Comparison of ENCODE assay signal across 8 cellular contexts in genomic region chr11:129364143-129364654, GRCh38. TPM values are rescaled to one million over a fixed set of nuclear protein-coding genes. Genes with fewer than 3 reads are reported as not detected.
DNase-seq lines count a peak whose midpoint lies in the region; ATAC-seq and TF ChIP-seq lines count a peak whose summit lies in the region.

No MANE protein-coding gene starts in this region.

- H3K4me3 Mint-ChIP-seq in HFFc6: no peak overlapping the region

- DNase-seq in HFFc6 (peak; percentile 78), MV-4-11 (lab: John Stamatoyannopoulos, UW) (peak; percentile 77), SK-N-SH (peak; percentile 79), heart left ventricle (peak; percentile 65 to 86 (median 78)), renal cortical epithelial cell (ENCODE audit: low read depth) (peak; percentile 78), cortex of kidney (lab: John Stamatoyannopoulos, UW) (no peak)
- DNase-seq in activated naive CD4-positive, alpha-beta T cell treated with anti-CD3 and anti-CD28 coated beads, Interleukin-2, amount 50 U/mL, for 72 hours (ENCODE audit: low spot score in 2 of 2): peak; percentile 71 to 86

- intact Hi-C loops in heart left ventricle (cut with DNase I): loop anchor here in 9 of 10 donors (2.0 to 10.0 kb wide), 5 partner anchors 331 to 388 kb away; no protein-coding TSS in a partner anchor

- peak; percentile 100 for ATAC-seq in activated naive CD4-positive, alpha-beta T cell treated with anti-CD3 and anti-CD28 coated beads, Interleukin-2, amount 50 U/mL, for 72 hours
- ATAC-seq in heart left ventricle: peak; percentile 93 to 98 (median 96)

- TF ChIP-seq POLR2A in heart left ventricle (IDR thresholded peaks at IDR 0.05): no peak

- H3K36me3 ChIP-seq in SK-N-SH (replicated peaks in 1 of 2; ENCODE audit: control insufficient read depth in 1 of 2, insufficient read depth in 2 of 2, low read length in 1 of 2): no peaks in the 10 kb centered on the region
- no peaks in the 10 kb centered on the region for H3K36me3 ChIP-seq in heart left ventricle

- no peaks in the 10 kb centered on the region for H3K36me3 Mint-ChIP-seq in HFFc6 (ENCODE audit: low read depth)
- H3K36me3 Mint-ChIP-seq in activated naive CD4-positive, alpha-beta T cell treated with anti-CD3 and anti-CD28 coated beads, Interleukin-2, amount 50 U/mL, for 72 hours: no peaks in the 10 kb centered on the region

- no peak overlapping the region for H3K27ac ChIP-seq in SK-N-SH (ENCODE audit: low read depth in 2 of 2, low read length in 1 of 2)
- no peak overlapping the region for H3K27ac ChIP-seq in heart left ventricle

- POLR2A ChIA-PET in SK-N-SH (lab: Yijun Ruan, JAX): no interaction called here

- TF ChIP-seq EP300 in SK-N-SH (IDR thresholded peaks at IDR 0.05; ENCODE audit: borderline replicate concordance in 1 of 2, low read depth in 1 of 2, low read length in 1 of 2): no peak

- H4K20me1 ChIP-seq in SK-N-SH (ENCODE audit: insufficient read depth): no peaks in the 10 kb centered on the region

- H3K4me3 ChIP-seq in SK-N-SH (ENCODE audit: low read depth in 2 of 2, low read length in 1 of 2): peak overlapping the region in 1 of 2 experiments; percentile 28; a peak in 1 of 4 replicates
- H3K4me3 ChIP-seq in heart left ventricle: peak overlapping the region in 1 of 12 donors; percentile 16

- H3K27ac Mint-ChIP-seq in HFFc6: no peak overlapping the region
- no peak overlapping the region for H3K27ac Mint-ChIP-seq in activated naive CD4-positive, alpha-beta T cell treated with anti-CD3 and anti-CD28 coated beads, Interleukin-2, amount 50 U/mL, for 72 hours

- H3K9me3 ChIP-seq in SK-N-SH (no peaks in the 10 kb centered on the region), heart left ventricle (peaks cover 0 to 15% (median 7%) of the 10 kb centered on the region in 12 donors)

- peaks cover 19% of the 10 kb centered on the region for H3K27me3 Mint-ChIP-seq in HFFc6 (ENCODE audit: insufficient read depth)

- no peaks in the 10 kb centered on the region for H3K4me1 Mint-ChIP-seq in HFFc6 (ENCODE audit: low read depth)

- no peak overlapping the region for H3K4me2 ChIP-seq in SK-N-SH

- H3K9me2 ChIP-seq in SK-N-SH: no peaks in the 10 kb centered on the region

- CTCF ChIA-PET in SK-N-SH (lab: Yijun Ruan, JAX): interaction anchor here (0.5 to 2.4 kb wide), 29 partner anchors 9 to 1552 kb away, joined by 3 to 17 read pairs (median 3); partner anchors contain the start of genes BARX2 and SNX19

- peaks cover 43% of the 10 kb centered on the region for H3K27me3 ChIP-seq in SK-N-SH (ENCODE audit: insufficient read depth)
- peaks cover 0 to 75% (median 18%) of the 10 kb centered on the region in 9 donors for H3K27me3 ChIP-seq in heart left ventricle

- H2AFZ ChIP-seq in SK-N-SH (ENCODE audit: low read depth): peak overlapping the region; percentile 41; the same call in 1 of the 2 replicates

- peak; percentile 100 for TF ChIP-seq CTCF in GM12872 (IDR thresholded peaks at IDR 0.05; ENCODE audit: insufficient read depth, low read depth, low read length)
- peak; percentile 99 for TF ChIP-seq CTCF in HFFc6 (IDR thresholded peaks at IDR 0.05)
- peak; percentile 98 for TF ChIP-seq CTCF in SK-N-SH (IDR thresholded peaks at IDR 0.05)
- TF ChIP-seq CTCF in heart left ventricle (IDR thresholded peaks at IDR 0.05): peak; percentile 85 to 98 (median 94)

- no peaks in the 10 kb centered on the region for H3K79me2 ChIP-seq in SK-N-SH (ENCODE audit: insufficient read depth)

- no peak overlapping the region for H3K9ac ChIP-seq in SK-N-SH

- H3K4me1 ChIP-seq in SK-N-SH (ENCODE audit: control insufficient read depth in 1 of 2, insufficient read depth in 2 of 2, low read depth in 1 of 2, low read length in 1 of 2) (peaks cover 0 to 12% of the 10 kb centered on the region in 2 experiments; a peak in 2 of 4 replicates), heart left ventricle (peaks cover 0 to 6% (median 0%) of the 10 kb centered on the region in 12 donors)

- WGBS in SK-N-SH (ENCODE audit: low lambda C conversion rate): 0% methylated on average over 8 of the region's 19 CpGs
- 1 to 5% (median 1%) methylated on average over 7 to 19 of the region's 19 CpGs for WGBS in heart left ventricle, 4 donors

- no peaks in the 10 kb centered on the region for H3F3A ChIP-seq in SK-N-SH (replicated peaks; ENCODE audit: insufficient read depth)

- no peaks in the 10 kb centered on the region for H3K9me3 Mint-ChIP-seq in HFFc6
- peaks cover 0 to 5% of the 10 kb centered on the region in 2 donors for H3K9me3 Mint-ChIP-seq in activated naive CD4-positive, alpha-beta T cell treated with anti-CD3 and anti-CD28 coated beads, Interleukin-2, amount 50 U/mL, for 72 hours

- TF ChIP-seq RAD21 in SK-N-SH (IDR thresholded peaks at IDR 0.05; ENCODE audit: low read length): peak; percentile 92

TF ChIP-seq in SK-N-SH, 30 proteins besides CTCF, POLR2A, EP300 and RAD21:
- no peak for TF ChIP-seq RXRA (IDR thresholded peaks at IDR 0.05; ENCODE audit: borderline replicate concordance, low read depth)
- peak; percentile 26 for TF ChIP-seq CHD2 (IDR thresholded peaks at IDR 0.05; ENCODE audit: low read length, partially characterized antibody)
- TF ChIP-seq, protein P1, sequence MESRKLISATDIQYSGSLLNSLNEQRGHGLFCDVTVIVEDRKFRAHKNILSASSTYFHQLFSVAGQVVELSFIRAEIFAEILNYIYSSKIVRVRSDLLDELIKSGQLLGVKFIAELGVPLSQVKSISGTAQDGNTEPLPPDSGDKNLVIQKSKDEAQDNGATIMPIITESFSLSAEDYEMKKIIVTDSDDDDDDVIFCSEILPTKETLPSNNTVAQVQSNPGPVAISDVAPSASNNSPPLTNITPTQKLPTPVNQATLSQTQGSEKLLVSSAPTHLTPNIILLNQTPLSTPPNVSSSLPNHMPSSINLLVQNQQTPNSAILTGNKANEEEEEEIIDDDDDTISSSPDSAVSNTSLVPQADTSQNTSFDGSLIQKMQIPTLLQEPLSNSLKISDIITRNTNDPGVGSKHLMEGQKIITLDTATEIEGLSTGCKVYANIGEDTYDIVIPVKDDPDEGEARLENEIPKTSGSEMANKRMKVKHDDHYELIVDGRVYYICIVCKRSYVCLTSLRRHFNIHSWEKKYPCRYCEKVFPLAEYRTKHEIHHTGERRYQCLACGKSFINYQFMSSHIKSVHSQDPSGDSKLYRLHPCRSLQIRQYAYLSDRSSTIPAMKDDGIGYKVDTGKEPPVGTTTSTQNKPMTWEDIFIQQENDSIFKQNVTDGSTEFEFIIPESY (IDR thresholded peaks at IDR 0.05; ENCODE audit: borderline replicate concordance, low read depth): no peak
- TF ChIP-seq SIN3A (IDR thresholded peaks at IDR 0.05; ENCODE audit: borderline replicate concordance, low read depth, low read length): 0 out of 2 replicates have a peak, but pooled peaks have one; percentile 17
- TF ChIP-seq POLR2AphosphoS5 (IDR thresholded peaks at IDR 0.05; ENCODE audit: low read depth, low read length): no peak
- peak; percentile 73; the same call in 1 of the 2 replicates for TF ChIP-seq RCOR1 (IDR thresholded peaks at IDR 0.05; ENCODE audit: low read length)
- peak; percentile 38; the same call in 1 of the 2 replicates for TF ChIP-seq MXI1 (IDR thresholded peaks at IDR 0.05; ENCODE audit: low read depth, low read length)
- TF ChIP-seq SMC3 (IDR thresholded peaks at IDR 0.05; ENCODE audit: low read depth, low read length): peak; percentile 94
- TF ChIP-seq, protein P2, sequence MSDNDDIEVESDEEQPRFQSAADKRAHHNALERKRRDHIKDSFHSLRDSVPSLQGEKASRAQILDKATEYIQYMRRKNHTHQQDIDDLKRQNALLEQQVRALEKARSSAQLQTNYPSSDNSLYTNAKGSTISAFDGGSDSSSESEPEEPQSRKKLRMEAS (IDR thresholded peaks at IDR 0.05; ENCODE audit: low read depth): peak; percentile 80
- TF ChIP-seq TEAD4 (IDR thresholded peaks at IDR 0.05; ENCODE audit: borderline replicate concordance, insufficient read depth): no peak
- no peak for TF ChIP-seq FOXJ3 (CRISPR knock-in tag; IDR thresholded peaks at IDR 0.05)
- TF ChIP-seq REST (IDR thresholded peaks at IDR 0.05; ENCODE audit: low read depth, low read length): no peak
- TF ChIP-seq FOXM1 (IDR thresholded peaks at IDR 0.05; ENCODE audit: low read depth): no peak

RNA-seq across cellular contexts. Expression of gene BARX2, which starts 11.4 kb away (rescaled TPM):
- not detected for total RNA-seq in HFFc6 (2021; fragmentation: NEBNext Ultra II Directional; extraction: Animal tissue kit (Norgen Biotek cat#: 25700))
- polyA plus RNA-seq in SK-N-SH (2012; rRNA removed): not detected in 2 replicates
- 0.01 TPM in 1 of 2 replicates, not detected in the other for polyA plus RNA-seq in SK-N-SH (2012; cell fraction: cytosol; rRNA removed)
- not detected in 2 replicates for polyA plus RNA-seq in SK-N-SH (2012; cell fraction: nucleus; rRNA removed)
- total RNA-seq in activated naive CD4-positive, alpha-beta T cell treated with anti-CD3 and anti-CD28 coated beads, Interleukin-2, amount 50 U/mL, for 72 hours: 1 to 10 TPM in 1 of 2 donors, under 1 TPM in 1; 0.16 to 6.1 TPM
- under 1 TPM in 2 of 9 donors, not detected in 7; 0.12 to 0.72 TPM for total RNA-seq in heart left ventricle
- polyA plus RNA-seq in heart left ventricle: under 1 TPM in 1 of 2 donors, not detected in 1; 0.03 TPM
- 0.10 TPM in 1 of 2 replicates, not detected in the other for total RNA-seq in renal cortical epithelial cell
